ENCODE assay signal across 1 cellular context in the genomic region with DNA sequence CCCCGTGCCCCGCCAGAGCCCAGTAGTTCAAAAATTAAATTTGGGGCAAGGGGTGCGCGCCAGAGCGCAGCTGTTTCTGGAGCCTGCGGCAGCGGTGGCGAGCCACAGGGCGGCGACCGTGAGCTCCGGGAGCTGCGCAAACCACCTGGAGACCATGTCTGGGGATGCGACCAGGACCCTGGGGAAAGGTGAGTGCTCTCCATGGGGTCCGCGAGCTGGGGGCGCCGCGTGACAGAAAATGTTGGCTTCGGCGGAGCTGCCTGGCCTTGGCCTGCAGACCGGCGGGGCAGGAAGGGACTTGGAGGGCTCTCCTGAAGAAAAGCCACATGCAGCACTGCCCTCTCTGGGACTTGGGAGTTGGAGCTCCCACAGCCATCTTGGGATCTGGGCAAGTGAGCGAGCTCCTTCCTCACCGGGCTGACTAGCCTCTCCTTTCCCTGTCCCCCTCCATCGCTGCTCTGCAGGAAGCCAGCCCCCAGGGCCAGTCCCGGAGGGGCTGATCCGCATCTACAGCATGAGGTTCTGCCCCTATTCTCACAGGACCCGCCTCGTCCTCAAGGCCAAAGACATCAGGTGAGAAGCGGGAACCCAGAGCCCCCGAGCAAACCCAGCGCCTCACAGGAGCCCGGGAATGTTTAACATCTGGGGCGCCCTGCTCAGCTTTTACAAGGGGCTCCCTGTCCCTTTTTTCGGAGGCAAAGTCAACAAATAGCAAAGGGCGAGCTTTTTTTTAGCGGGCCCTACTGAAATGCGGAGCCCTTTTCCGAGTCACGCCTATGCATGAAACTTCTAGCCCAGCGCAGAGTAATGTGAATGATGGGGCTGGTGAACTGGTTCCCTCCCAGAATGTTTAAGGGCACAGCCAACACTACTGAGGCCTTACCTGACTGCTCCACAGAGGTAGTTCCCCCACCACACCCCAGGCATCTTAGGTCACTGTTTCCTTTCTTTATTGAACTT.
TF ChIP-seq lines count a peak whose summit lies in the region.

No MANE protein-coding gene starts in this region.

TF ChIP-seq in K562, 482 proteins besides CTCF, POLR2A, EP300 and RAD21 (continued from another document):
- TF ChIP-seq, protein P1, sequence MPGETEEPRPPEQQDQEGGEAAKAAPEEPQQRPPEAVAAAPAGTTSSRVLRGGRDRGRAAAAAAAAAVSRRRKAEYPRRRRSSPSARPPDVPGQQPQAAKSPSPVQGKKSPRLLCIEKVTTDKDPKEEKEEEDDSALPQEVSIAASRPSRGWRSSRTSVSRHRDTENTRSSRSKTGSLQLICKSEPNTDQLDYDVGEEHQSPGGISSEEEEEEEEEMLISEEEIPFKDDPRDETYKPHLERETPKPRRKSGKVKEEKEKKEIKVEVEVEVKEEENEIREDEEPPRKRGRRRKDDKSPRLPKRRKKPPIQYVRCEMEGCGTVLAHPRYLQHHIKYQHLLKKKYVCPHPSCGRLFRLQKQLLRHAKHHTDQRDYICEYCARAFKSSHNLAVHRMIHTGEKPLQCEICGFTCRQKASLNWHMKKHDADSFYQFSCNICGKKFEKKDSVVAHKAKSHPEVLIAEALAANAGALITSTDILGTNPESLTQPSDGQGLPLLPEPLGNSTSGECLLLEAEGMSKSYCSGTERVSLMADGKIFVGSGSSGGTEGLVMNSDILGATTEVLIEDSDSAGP (CRISPR knock-in tag; IDR thresholded peaks at IDR 0.05): no peak
- TF ChIP-seq HNRNPLL (IDR thresholded peaks at IDR 0.05; ENCODE audit: low read depth, low read length, poor library complexity, severe bottlenecking) (peak; percentile 42), NCOA2 (IDR thresholded peaks at IDR 0.05; ENCODE audit: partially characterized antibody in 2 of 2) (no peak), NR2C2 (CRISPR knock-in tag; IDR thresholded peaks at IDR 0.05) (no peak), NR2C2 (tag; IDR thresholded peaks at IDR 0.05) (no peak), TOE1 (IDR thresholded peaks at IDR 0.05; ENCODE audit: borderline replicate concordance) (peak; percentile 77; the same call in 1 of the 2 replicates), TOE1 (CRISPR knock-in tag; IDR thresholded peaks at IDR 0.05; ENCODE audit: borderline replicate concordance, low read depth) (no peak), YY1 (IDR thresholded peaks at IDR 0.05; ENCODE audit: borderline replicate concordance in 1 of 3, control insufficient read depth in 1 of 3, extremely low read depth in 1 of 3, insufficient read depth in 3 of 3, insufficient read length in 1 of 3, insufficient replicate concordance in 2 of 3, low read depth in 1 of 3, low read length in 2 of 3) (peak in 1 of 3 experiments; percentile 19), ZNF77 (CRISPR knock-in tag; IDR thresholded peaks at IDR 0.05) (no peak), XRCC4 (IDR thresholded peaks at IDR 0.05; ENCODE audit: extremely low read depth, insufficient read depth, insufficient read length) (no peak), ATF7 (IDR thresholded peaks at IDR 0.05) (peak; percentile 97), XRCC3 (IDR thresholded peaks at IDR 0.05) (no peak), FOXK2 (conservative IDR thresholded peaks at IDR 0.05 in 1 of 2, IDR thresholded peaks at IDR 0.05 in 1 of 2; ENCODE audit: low read depth in 2 of 2) (peak in 1 of 2 experiments; percentile 93; a peak in 2 of 4 replicates), TCF7L2 (IDR thresholded peaks at IDR 0.05; ENCODE audit: low read depth, low read length) (peak; percentile 35; the same call in 1 of the 2 replicates), TBP (optimal IDR thresholded peaks at IDR 0.05; ENCODE audit: low read depth, low read length) (no peak), ZBTB7A (IDR thresholded peaks at IDR 0.05; ENCODE audit: borderline replicate concordance, control insufficient read depth, low read depth, low read length) (peak; percentile 50; the same call in 1 of the 2 replicates), CC2D1A (IDR thresholded peaks at IDR 0.05) (peak; percentile 77; the same call in 1 of the 2 replicates), ZNF263 (CRISPR knock-in tag; IDR thresholded peaks at IDR 0.05; ENCODE audit: borderline replicate concordance) (no peak), NONO (IDR thresholded peaks at IDR 0.05; ENCODE audit: low read depth in 2 of 2, low read length in 1 of 2) (peak in 1 of 2 experiments; percentile 96; a peak in 2 of 4 replicates)
- TF ChIP-seq, protein P2, sequence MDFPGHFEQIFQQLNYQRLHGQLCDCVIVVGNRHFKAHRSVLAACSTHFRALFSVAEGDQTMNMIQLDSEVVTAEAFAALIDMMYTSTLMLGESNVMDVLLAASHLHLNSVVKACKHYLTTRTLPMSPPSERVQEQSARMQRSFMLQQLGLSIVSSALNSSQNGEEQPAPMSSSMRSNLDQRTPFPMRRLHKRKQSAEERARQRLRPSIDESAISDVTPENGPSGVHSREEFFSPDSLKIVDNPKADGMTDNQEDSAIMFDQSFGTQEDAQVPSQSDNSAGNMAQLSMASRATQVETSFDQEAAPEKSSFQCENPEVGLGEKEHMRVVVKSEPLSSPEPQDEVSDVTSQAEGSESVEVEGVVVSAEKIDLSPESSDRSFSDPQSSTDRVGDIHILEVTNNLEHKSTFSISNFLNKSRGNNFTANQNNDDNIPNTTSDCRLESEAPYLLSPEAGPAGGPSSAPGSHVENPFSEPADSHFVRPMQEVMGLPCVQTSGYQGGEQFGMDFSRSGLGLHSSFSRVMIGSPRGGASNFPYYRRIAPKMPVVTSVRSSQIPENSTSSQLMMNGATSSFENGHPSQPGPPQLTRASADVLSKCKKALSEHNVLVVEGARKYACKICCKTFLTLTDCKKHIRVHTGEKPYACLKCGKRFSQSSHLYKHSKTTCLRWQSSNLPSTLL (IDR thresholded peaks at IDR 0.05): peak; percentile 85
- TF ChIP-seq, protein P3, sequence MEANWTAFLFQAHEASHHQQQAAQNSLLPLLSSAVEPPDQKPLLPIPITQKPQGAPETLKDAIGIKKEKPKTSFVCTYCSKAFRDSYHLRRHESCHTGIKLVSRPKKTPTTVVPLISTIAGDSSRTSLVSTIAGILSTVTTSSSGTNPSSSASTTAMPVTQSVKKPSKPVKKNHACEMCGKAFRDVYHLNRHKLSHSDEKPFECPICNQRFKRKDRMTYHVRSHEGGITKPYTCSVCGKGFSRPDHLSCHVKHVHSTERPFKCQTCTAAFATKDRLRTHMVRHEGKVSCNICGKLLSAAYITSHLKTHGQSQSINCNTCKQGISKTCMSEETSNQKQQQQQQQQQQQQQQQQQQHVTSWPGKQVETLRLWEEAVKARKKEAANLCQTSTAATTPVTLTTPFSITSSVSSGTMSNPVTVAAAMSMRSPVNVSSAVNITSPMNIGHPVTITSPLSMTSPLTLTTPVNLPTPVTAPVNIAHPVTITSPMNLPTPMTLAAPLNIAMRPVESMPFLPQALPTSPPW (CRISPR knock-in tag; IDR thresholded peaks at IDR 0.05): no peak
